Comparison of ENCODE assay signal across 2 cellular contexts in the genomic region with DNA sequence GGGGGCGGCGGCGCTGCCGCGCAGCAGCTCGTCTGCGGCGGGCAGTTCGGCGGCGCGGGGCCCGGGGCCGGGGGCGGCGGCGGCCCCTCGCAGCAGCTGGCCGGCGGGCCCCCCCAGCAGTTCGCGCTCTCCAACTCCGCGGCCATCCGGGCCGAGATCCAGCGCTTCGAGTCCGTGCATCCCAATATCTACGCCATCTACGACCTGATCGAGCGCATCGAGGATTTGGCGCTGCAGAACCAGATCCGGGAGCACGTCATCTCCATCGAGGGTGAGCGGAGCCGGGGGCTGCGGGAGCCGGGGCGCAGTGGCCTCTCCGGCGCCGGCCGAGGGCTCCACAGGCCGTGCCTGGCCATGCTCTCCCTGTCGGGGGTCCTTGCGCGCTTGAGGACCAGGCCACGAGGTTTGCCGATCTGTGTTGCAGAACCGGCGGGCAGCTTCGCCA.
TF ChIP-seq lines count a peak whose summit lies in the region.

No MANE protein-coding gene starts in this region.

TF ChIP-seq in SK-N-SH treated with all-trans-retinoic acid at 6 μM for 48 hours, 23 proteins besides CTCF, POLR2A, EP300 and RAD21:
- TF ChIP-seq, protein P1, sequence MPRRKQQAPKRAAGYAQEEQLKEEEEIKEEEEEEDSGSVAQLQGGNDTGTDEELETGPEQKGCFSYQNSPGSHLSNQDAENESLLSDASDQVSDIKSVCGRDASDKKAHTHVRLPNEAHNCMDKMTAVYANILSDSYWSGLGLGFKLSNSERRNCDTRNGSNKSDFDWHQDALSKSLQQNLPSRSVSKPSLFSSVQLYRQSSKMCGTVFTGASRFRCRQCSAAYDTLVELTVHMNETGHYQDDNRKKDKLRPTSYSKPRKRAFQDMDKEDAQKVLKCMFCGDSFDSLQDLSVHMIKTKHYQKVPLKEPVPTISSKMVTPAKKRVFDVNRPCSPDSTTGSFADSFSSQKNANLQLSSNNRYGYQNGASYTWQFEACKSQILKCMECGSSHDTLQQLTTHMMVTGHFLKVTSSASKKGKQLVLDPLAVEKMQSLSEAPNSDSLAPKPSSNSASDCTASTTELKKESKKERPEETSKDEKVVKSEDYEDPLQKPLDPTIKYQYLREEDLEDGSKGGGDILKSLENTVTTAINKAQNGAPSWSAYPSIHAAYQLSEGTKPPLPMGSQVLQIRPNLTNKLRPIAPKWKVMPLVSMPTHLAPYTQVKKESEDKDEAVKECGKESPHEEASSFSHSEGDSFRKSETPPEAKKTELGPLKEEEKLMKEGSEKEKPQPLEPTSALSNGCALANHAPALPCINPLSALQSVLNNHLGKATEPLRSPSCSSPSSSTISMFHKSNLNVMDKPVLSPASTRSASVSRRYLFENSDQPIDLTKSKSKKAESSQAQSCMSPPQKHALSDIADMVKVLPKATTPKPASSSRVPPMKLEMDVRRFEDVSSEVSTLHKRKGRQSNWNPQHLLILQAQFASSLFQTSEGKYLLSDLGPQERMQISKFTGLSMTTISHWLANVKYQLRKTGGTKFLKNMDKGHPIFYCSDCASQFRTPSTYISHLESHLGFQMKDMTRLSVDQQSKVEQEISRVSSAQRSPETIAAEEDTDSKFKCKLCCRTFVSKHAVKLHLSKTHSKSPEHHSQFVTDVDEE (CRISPR knock-in tag; IDR thresholded peaks at IDR 0.05), result no peak
- TF ChIP-seq ZC3H10 (CRISPR knock-in tag; IDR thresholded peaks at IDR 0.05) (no peak), RARB (CRISPR knock-in tag; IDR thresholded peaks at IDR 0.05) (no peak), ESRRG (CRISPR knock-in tag; IDR thresholded peaks at IDR 0.05) (no peak), ZNF8 (CRISPR knock-in tag; IDR thresholded peaks at IDR 0.05) (no peak), ZNF565 (CRISPR knock-in tag; conservative IDR thresholded peaks at IDR 0.05; ENCODE audit: low read depth) (no peak), SNAI2 (CRISPR knock-in tag; IDR thresholded peaks at IDR 0.05) (no peak), CSDC2 (CRISPR knock-in tag; IDR thresholded peaks at IDR 0.05) (no peak)
- TF ChIP-seq, protein P2, sequence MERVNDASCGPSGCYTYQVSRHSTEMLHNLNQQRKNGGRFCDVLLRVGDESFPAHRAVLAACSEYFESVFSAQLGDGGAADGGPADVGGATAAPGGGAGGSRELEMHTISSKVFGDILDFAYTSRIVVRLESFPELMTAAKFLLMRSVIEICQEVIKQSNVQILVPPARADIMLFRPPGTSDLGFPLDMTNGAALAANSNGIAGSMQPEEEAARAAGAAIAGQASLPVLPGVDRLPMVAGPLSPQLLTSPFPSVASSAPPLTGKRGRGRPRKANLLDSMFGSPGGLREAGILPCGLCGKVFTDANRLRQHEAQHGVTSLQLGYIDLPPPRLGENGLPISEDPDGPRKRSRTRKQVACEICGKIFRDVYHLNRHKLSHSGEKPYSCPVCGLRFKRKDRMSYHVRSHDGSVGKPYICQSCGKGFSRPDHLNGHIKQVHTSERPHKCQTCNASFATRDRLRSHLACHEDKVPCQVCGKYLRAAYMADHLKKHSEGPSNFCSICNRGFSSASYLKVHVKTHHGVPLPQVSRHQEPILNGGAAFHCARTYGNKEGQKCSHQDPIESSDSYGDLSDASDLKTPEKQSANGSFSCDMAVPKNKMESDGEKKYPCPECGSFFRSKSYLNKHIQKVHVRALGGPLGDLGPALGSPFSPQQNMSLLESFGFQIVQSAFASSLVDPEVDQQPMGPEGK (CRISPR knock-in tag; IDR thresholded peaks at IDR 0.05; ENCODE audit: borderline replicate concordance), result no peak
TF ChIP-seq in SK-N-SH treated with all-trans-retinoic acid at 6 μM for 48 hours: peak in this region for 0.

TF ChIP-seq in H1, 55 proteins besides CTCF, POLR2A, EP300 and RAD21:
- TF ChIP-seq HDAC2 (IDR thresholded peaks at IDR 0.05; ENCODE audit: borderline replicate concordance in 1 of 2, low read depth in 2 of 2, low read length in 2 of 2) (no peak), RFX5 (IDR thresholded peaks at IDR 0.05; ENCODE audit: borderline replicate concordance, low read depth, low read length) (no peak), SIN3A (conservative IDR thresholded peaks at IDR 0.05 in 1 of 2, IDR thresholded peaks at IDR 0.05 in 1 of 2; ENCODE audit: low read depth in 1 of 2, low read length in 2 of 2) (0 out of 4 replicates have a peak, but pooled peaks of 1 of the 2 experiments have one; percentile 20), KDM4A (IDR thresholded peaks at IDR 0.05; ENCODE audit: low read depth, low read length, severe bottlenecking) (peak; percentile 75), RNF2 (IDR thresholded peaks at IDR 0.05; ENCODE audit: borderline replicate concordance, low read depth, low read length, missing control alignments, poor library complexity, severe bottlenecking) (peak; percentile 50), POU5F1 (IDR thresholded peaks at IDR 0.05; ENCODE audit: low read depth, low read length) (no peak), BCL11A (IDR thresholded peaks at IDR 0.05; ENCODE audit: low read depth in 2 of 2, low read length in 2 of 2) (no peak), CHD1 (IDR thresholded peaks at IDR 0.05; ENCODE audit: low read depth, low read length) (no peak), TAF1 (IDR thresholded peaks at IDR 0.05; ENCODE audit: low read depth, low read length) (no peak), HDAC6 (IDR thresholded peaks at IDR 0.05; ENCODE audit: low read depth, low read length) (no peak), CTBP2 (IDR thresholded peaks at IDR 0.05; ENCODE audit: borderline replicate concordance, insufficient read depth, insufficient read length, low read length) (no peak), JUN (IDR thresholded peaks at IDR 0.05; ENCODE audit: low read depth, low read length) (no peak)
- TF ChIP-seq, protein P3, sequence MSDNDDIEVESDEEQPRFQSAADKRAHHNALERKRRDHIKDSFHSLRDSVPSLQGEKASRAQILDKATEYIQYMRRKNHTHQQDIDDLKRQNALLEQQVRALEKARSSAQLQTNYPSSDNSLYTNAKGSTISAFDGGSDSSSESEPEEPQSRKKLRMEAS (IDR thresholded peaks at IDR 0.05), result peak; percentile 81
- TF ChIP-seq, protein P4, sequence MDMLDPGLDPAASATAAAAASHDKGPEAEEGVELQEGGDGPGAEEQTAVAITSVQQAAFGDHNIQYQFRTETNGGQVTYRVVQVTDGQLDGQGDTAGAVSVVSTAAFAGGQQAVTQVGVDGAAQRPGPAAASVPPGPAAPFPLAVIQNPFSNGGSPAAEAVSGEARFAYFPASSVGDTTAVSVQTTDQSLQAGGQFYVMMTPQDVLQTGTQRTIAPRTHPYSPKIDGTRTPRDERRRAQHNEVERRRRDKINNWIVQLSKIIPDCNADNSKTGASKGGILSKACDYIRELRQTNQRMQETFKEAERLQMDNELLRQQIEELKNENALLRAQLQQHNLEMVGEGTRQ (IDR thresholded peaks at IDR 0.05; ENCODE audit: low read length), result no peak
- TF ChIP-seq, protein P5, sequence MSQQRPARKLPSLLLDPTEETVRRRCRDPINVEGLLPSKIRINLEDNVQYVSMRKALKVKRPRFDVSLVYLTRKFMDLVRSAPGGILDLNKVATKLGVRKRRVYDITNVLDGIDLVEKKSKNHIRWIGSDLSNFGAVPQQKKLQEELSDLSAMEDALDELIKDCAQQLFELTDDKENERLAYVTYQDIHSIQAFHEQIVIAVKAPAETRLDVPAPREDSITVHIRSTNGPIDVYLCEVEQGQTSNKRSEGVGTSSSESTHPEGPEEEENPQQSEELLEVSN (IDR thresholded peaks at IDR 0.05), result peak; percentile 61; the same call in 1 of the 2 replicates
